8 cellular contexts compared by ENCODE assay signal in the genomic region with DNA sequence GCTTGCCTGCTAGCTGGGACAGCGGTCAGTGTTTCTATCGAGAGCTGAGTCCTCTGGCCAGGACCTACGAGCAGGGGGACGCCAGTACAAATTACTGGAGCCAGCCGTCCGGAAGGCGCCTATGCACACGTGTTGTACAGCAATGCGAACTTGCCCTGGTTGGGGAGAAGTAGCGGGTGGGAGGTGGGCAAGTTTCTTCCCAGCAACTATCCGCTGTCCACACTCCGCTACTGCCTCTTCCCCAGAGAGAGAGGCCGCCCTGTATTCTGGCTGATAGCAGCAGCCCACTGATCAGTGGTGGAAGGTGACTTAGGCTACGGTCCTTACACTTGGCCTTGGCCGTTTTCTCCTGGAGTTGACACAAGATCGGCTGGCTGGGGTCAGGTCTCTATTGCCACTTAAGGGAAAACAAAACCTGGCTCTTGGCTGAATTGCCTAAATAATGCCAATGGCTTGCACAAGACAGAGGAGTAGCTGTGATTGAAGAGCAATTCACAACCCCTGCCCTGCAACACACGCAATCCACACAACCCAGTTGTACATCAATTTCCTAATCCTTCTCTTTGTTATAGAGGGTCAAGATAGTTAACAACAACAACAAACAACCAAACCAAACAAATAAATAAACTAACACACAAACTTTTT. TPM values are rescaled to one million over a fixed set of nuclear protein-coding genes. Genes with fewer than 3 reads are reported as not detected.
DNase-seq lines count a peak whose midpoint lies in the region; ATAC-seq and TF ChIP-seq lines count a peak whose summit lies in the region.
"Had no signal": no experiment of that assay in that cellular context is flagged by ENCODE, and none has a peak within 500 bp of the region (broad histone marks: within the 10 kb centered on the region; RNA-seq: fewer than 3 reads in every experiment).

No MANE protein-coding gene starts in this region.

- no peaks in the 10 kb centered on the region for H4K20me1 ChIP-seq in GM23338 (replicated peaks; ENCODE audit: insufficient read depth)

- no peaks in the 10 kb centered on the region; the same call in 1 of the 2 replicates for H3K9me2 ChIP-seq in GM23338 (ENCODE audit: insufficient read depth)

- peaks cover 10% of the 10 kb centered on the region for H3K27me3 Mint-ChIP-seq in GM23338 (ENCODE audit: insufficient read depth, low read depth, poor library complexity)

- peak overlapping the region; percentile 68 for H3K4me3 ChIP-seq in GM23338
- peak overlapping the region; percentile 87; the same call in 1 of the 2 replicates for H3K4me3 ChIP-seq in SK-N-MC
- H3K4me3 ChIP-seq in right atrium auricular region: peak overlapping the region in 1 of 2 donors; percentile 61
- peak overlapping the region; percentile 65 for H3K4me3 ChIP-seq in psoas muscle

- H3K9ac ChIP-seq in SK-N-MC (ENCODE audit: insufficient read length): peak overlapping the region; percentile 85

- peak overlapping the region; percentile 100 for H2AFZ ChIP-seq in GM23338

- H3K4me1 Mint-ChIP-seq in GM23338: peaks cover 17% of the 10 kb centered on the region

- H3K4me2 ChIP-seq in GM23338: peak overlapping the region; percentile 92

- H3K36me3 ChIP-seq in GM23338 (ENCODE audit: insufficient read depth) (no peaks in the 10 kb centered on the region), SK-N-MC (ENCODE audit: insufficient read depth, low read length) (no peaks in the 10 kb centered on the region), right atrium auricular region (no peaks in the 10 kb centered on the region), psoas muscle (ENCODE audit: insufficient read depth in 1 of 2, low read depth in 1 of 2) (no peaks in the 10 kb centered on the region)

- no peak overlapping the region for H3K27ac ChIP-seq in GM23338 (ENCODE audit: low read depth)
- no peak overlapping the region for H3K27ac ChIP-seq in SK-N-MC
- peak overlapping the region; percentile 72 to 78 for H3K27ac ChIP-seq in right atrium auricular region
- H3K27ac ChIP-seq in psoas muscle: no peak overlapping the region

- no peaks in the 10 kb centered on the region for H3K9me3 Mint-ChIP-seq in GM23338

- no peaks in the 10 kb centered on the region for H3K36me3 Mint-ChIP-seq in GM23338 (ENCODE audit: low read depth)

- H3F3A ChIP-seq in GM23338 (replicated peaks; ENCODE audit: low read depth): peaks cover 9% of the 10 kb centered on the region; the same call in 1 of the 2 replicates

- ATAC-seq in GM23338 (peak; percentile 19), psoas muscle (peak in 2 of 4 donors; percentile 11 to 23)

- TF ChIP-seq CTCF in GM23338 (conservative IDR thresholded peaks at IDR 0.05; ENCODE audit: low read depth in 2 of 2) (no peak), right atrium auricular region (IDR thresholded peaks at IDR 0.05) (no peak), psoas muscle (IDR thresholded peaks at IDR 0.05) (no peak)

- H3K27ac Mint-ChIP-seq in GM23338: no peak overlapping the region

- H3K4me1 ChIP-seq in GM23338 (ENCODE audit: insufficient read depth): peaks cover 13% of the 10 kb centered on the region
- peaks cover 0 to 17% of the 10 kb centered on the region in 2 donors for H3K4me1 ChIP-seq in right atrium auricular region
- H3K4me1 ChIP-seq in psoas muscle: peaks cover 4% of the 10 kb centered on the region

- H3K4me3 Mint-ChIP-seq in GM23338: peak overlapping the region; percentile 63

- H3K27me3 ChIP-seq in GM23338 (ENCODE audit: insufficient read depth): 0 out of 2 replicates have a peak, but pooled peaks cover 6% of the 10 kb centered on the region
- no peaks in the 10 kb centered on the region for H3K27me3 ChIP-seq in right atrium auricular region
- no peaks in the 10 kb centered on the region for H3K27me3 ChIP-seq in psoas muscle (ENCODE audit: insufficient read depth in 3 of 3, low read length in 2 of 3)

- H3K79me2 ChIP-seq in GM23338 (replicated peaks; ENCODE audit: insufficient read depth): no peaks in the 10 kb centered on the region

- intact Hi-C loops in psoas muscle (cut with DNase I): no loop called here

- WGBS in psoas muscle, 3 donors: 84 to 90% (median 90%) methylated on average over 17 of the region's 17 CpGs

- DNase-seq in GM23338 (ENCODE audit: low spot score) (no peak), SK-N-MC (ENCODE audit: low read depth, low spot score) (no peak), right atrium auricular region (ENCODE audit: low spot score) (no peak), psoas muscle (no peak), SIG-M5 (lab: John Stamatoyannopoulos, UW) (no peak), NK-92 (lab: John Stamatoyannopoulos, UW; ENCODE audit: unreplicated experiment) (no peak), AG08396 (ENCODE audit: low spot score) (no peak)
- DNase-seq: NCI-H2029 treated with DMSO at 0.1 percent for 48 hours had no signal

- no peaks in the 10 kb centered on the region for H3K9me3 ChIP-seq in SK-N-MC (ENCODE audit: low read depth, low read length)
- H3K9me3 ChIP-seq in right atrium auricular region: no peaks in the 10 kb centered on the region
- H3K9me3 ChIP-seq in psoas muscle: no peaks in the 10 kb centered on the region

TF ChIP-seq in GM23338, 12 proteins besides CTCF, POLR2A, EP300 and RAD21 (continues in another document):
- TF ChIP-seq EZH2phosphoT487 (IDR thresholded peaks at IDR 0.05; ENCODE audit: unreplicated experiment) (no peak), CREB1 (CRISPR knock-in tag; IDR thresholded peaks at IDR 0.05; ENCODE audit: low read depth) (no peak), EZH2 (IDR thresholded peaks at IDR 0.05; ENCODE audit: low read depth, unreplicated experiment) (no peak), STAT1 (IDR thresholded peaks at IDR 0.05; ENCODE audit: unreplicated experiment) (no peak)
- TF ChIP-seq, protein P1, sequence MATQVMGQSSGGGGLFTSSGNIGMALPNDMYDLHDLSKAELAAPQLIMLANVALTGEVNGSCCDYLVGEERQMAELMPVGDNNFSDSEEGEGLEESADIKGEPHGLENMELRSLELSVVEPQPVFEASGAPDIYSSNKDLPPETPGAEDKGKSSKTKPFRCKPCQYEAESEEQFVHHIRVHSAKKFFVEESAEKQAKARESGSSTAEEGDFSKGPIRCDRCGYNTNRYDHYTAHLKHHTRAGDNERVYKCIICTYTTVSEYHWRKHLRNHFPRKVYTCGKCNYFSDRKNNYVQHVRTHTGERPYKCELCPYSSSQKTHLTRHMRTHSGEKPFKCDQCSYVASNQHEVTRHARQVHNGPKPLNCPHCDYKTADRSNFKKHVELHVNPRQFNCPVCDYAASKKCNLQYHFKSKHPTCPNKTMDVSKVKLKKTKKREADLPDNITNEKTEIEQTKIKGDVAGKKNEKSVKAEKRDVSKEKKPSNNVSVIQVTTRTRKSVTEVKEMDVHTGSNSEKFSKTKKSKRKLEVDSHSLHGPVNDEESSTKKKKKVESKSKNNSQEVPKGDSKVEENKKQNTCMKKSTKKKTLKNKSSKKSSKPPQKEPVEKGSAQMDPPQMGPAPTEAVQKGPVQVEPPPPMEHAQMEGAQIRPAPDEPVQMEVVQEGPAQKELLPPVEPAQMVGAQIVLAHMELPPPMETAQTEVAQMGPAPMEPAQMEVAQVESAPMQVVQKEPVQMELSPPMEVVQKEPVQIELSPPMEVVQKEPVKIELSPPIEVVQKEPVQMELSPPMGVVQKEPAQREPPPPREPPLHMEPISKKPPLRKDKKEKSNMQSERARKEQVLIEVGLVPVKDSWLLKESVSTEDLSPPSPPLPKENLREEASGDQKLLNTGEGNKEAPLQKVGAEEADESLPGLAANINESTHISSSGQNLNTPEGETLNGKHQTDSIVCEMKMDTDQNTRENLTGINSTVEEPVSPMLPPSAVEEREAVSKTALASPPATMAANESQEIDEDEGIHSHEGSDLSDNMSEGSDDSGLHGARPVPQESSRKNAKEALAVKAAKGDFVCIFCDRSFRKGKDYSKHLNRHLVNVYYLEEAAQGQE (IDR thresholded peaks at IDR 0.05; ENCODE audit: unreplicated experiment): no peak

RNA-seq across cellular contexts. Expression of gene SHC4, which starts 12.8 kb away (rescaled TPM):
- total RNA-seq in GM23338 (2014; rRNA removed; shearing (Covaris generic)): 0.21 and 0.31 TPM in 2 replicates
- polyA plus RNA-seq in GM23338 (2016; fragmentation: Nextera tagmentation; extraction: Ambion mirVana) (0.32 and 0.38 TPM in 2 replicates), psoas muscle (under 1 TPM; 0.10 to 0.36 (median 0.14) TPM)
- total RNA-seq in right atrium auricular region (1 to 10 TPM; 4.9 to 5.3 TPM), psoas muscle (1 to 10 TPM in 1 of 4 donors, under 1 TPM in 2, not detected in 1; 0.14 to 1.0 (median 0.49) TPM)

Comparison
In these comparisons a context has a peak if more than half of its experiments do, and no peak if none do; other contexts are left out.
1. H3K27ac ChIP-seq: peak in right atrium auricular region (2 of 2); none in GM23338 (single experiment), SK-N-MC (single experiment) and psoas muscle (single experiment).